ENCODE assay signal across 8 cellular contexts in the genomic region with DNA sequence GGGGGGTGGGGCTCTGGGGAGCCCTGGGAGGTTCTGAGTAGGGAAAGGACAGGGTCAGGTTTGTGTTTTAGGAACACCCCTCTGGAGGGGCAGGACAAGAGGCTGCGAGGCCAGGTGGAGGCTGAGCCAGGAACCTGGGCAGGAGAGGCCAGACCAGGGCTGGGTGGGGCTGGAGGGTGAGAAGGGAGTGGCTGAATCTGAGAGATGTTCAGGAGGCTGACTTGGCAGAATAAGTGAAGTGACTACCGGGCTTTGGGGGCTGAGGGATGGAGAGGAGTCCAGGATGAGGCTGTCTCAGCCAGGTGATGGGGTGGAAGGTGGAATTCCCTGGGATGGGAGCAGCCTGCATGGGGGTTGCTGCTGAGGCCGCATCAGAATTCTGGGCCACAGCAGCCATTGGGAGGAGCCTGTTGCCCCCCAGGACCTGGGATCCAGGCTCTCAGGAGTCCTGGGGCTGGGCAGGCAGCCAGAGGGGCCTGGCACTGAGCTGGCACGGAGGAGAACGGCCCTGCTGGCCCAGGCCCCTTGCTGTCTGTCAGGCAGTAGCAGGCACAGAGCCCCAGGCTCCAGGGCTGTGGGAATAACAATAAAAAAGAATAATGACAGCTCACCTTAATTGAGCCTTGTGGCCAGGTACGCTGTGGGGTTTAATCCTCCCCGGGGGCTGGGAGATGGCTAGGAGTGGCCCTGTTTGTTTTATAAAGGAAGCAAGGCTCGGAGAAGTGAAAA. TPM values are rescaled to one million over a fixed set of nuclear protein-coding genes. Genes with fewer than 3 reads are reported as not detected.
DNase-seq lines count a peak whose midpoint lies in the region; ATAC-seq, FAIRE-seq and TF ChIP-seq lines count a peak whose summit lies in the region.

No MANE protein-coding gene starts in this region.

- ATAC-seq in HG02610 (IDR thresholded peaks at IDR 0.05; ENCODE audit: unreplicated experiment) = no peak

- H3K4me3 ChIP-seq in small intestine (ENCODE audit: low read depth in 1 of 2, low read length in 2 of 2) = no peak overlapping the region

- peaks cover 14% of the 10 kb centered on the region for H3K36me3 Mint-ChIP-seq in endothelial cell (ENCODE audit: low read depth, unreplicated experiment)

- no peaks in the 10 kb centered on the region for H3K9me3 Mint-ChIP-seq in endothelial cell (ENCODE audit: unreplicated experiment)

- H3K27ac Mint-ChIP-seq in endothelial cell (ENCODE audit: unreplicated experiment) = peak overlapping the region; percentile 77

- peaks cover 0 to 13% of the 10 kb centered on the region in 2 donors for H3K4me1 ChIP-seq in small intestine (ENCODE audit: control insufficient read depth in 2 of 2, insufficient read depth in 1 of 2, low read depth in 1 of 2, low read length in 1 of 2)

- DNase-seq in GM13976 (ENCODE audit: low spot score) = peak; percentile 51
- peak; percentile 58 for DNase-seq in RWPE1 (ENCODE audit: low spot score)
- DNase-seq in endothelial cell (ENCODE audit: low spot score) = no peak
- DNase-seq in small intestine = no peak
- DNase-seq in cerebellar nuclear complex (lab: John Stamatoyannopoulos, UW) = no peak
- no peak for DNase-seq in HK-2 (ENCODE audit: unreplicated experiment)
- no peak for DNase-seq in DMS53 (lab: John Stamatoyannopoulos, UW)

- peaks cover 12% of the 10 kb centered on the region for H3K27me3 Mint-ChIP-seq in endothelial cell (ENCODE audit: unreplicated experiment)

- POLR2A ChIA-PET in RWPE1 (lab: Yijun Ruan, JAX; ENCODE audit: low non-redundant PET) = no interaction called here

- no peak for TF ChIP-seq CTCF in GM13976 (IDR thresholded peaks at IDR 0.05; ENCODE audit: borderline replicate concordance, control extremely low read depth, extremely low read depth, insufficient read depth, missing control alignments)
- TF ChIP-seq CTCF in RWPE1 (conservative IDR thresholded peaks at IDR 0.05; ENCODE audit: low read depth) = no peak
- no peak for TF ChIP-seq CTCF in endothelial cell (IDR thresholded peaks at IDR 0.05; ENCODE audit: unreplicated experiment)

- FAIRE-seq in small intestine (lab: Jason Lieb, UNC) = no peak

- no peaks in the 10 kb centered on the region for H3K9me3 ChIP-seq in small intestine (ENCODE audit: control insufficient read depth, low read depth)

- CTCF ChIA-PET in RWPE1 (lab: Yijun Ruan, JAX) = interaction anchor here (0.5 to 2.1 kb wide), 2 partner anchors 69 to 253 kb away, joined by 5 to 8 read pairs; no protein-coding TSS in a partner anchor

- 34 to 41% (median 36%) methylated on average over 8 of the region's 8 CpGs for WGBS in small intestine, 3 donors

- H3K27ac ChIP-seq in RWPE1 (peak overlapping the region; percentile 93), small intestine (ENCODE audit: low read depth in 1 of 2, low read length in 1 of 2) (peak overlapping the region; percentile 2 to 66)

- H3K27me3 ChIP-seq in small intestine (ENCODE audit: control insufficient read depth in 2 of 2, insufficient read depth in 2 of 2, low read length in 2 of 2) = no peaks in the 10 kb centered on the region

- in situ Hi-C loops in GM13976 (cut with MboI; ENCODE audit: low sequenced_read_pairs, unreplicated experiment) = no loop called here

- peaks cover 2 to 6% of the 10 kb centered on the region in 2 donors for H3K36me3 ChIP-seq in small intestine (ENCODE audit: control insufficient read depth in 2 of 2, insufficient read depth in 2 of 2, low read length in 2 of 2)

- H3K4me3 Mint-ChIP-seq in endothelial cell (ENCODE audit: unreplicated experiment) = no peak overlapping the region

- H3K4me1 Mint-ChIP-seq in endothelial cell (ENCODE audit: unreplicated experiment) = peaks cover 48% of the 10 kb centered on the region

RNA-seq across cellular contexts. Expression of a gene that starts 3.3 kb away (rescaled TPM):
- total RNA-seq in endothelial cell (ENCODE audit: unreplicated experiment) = 66.7 TPM
- polyA plus RNA-seq in small intestine = 10 to 100 TPM; 24.0 to 48.9 (median 30.0) TPM

RNA-seq across cellular contexts. Expression of a gene that starts 53.4 kb away (rescaled TPM):
- total RNA-seq in endothelial cell (ENCODE audit: unreplicated experiment) = 54.2 TPM
- polyA plus RNA-seq in small intestine = 10 to 100 TPM in 1 of 3 donors, 1 to 10 TPM in 1, under 1 TPM in 1; 0.89 to 27.9 (median 4.1) TPM

Comparison
In these comparisons a context has a peak if more than half of its experiments do, and no peak if none do; other contexts are left out.
1. DNase-seq: peak in GM13976 (single experiment) and RWPE1 (single experiment); none in endothelial cell (single experiment), small intestine (single experiment), cerebellar nuclear complex (0 of 2), HK-2 (single experiment) and DMS53 (single experiment).